ENCODE assay signal across 8 cellular contexts in genomic region chr7:15015545-15016314, GRCh38.
DNase-seq lines count a peak whose midpoint lies in the region; ATAC-seq, FAIRE-seq and TF ChIP-seq lines count a peak whose summit lies in the region.

No MANE protein-coding gene starts in this region.

- no peaks in the 10 kb centered on the region for H3K36me3 Mint-ChIP-seq in activated naive CD8-positive, alpha-beta T cell treated with anti-CD3 and anti-CD28 coated beads, Interleukin-2, amount 10 ng/mL, durations not matched to agents 7 days and 5 days
- H3K36me3 Mint-ChIP-seq in activated naive CD8-positive, alpha-beta T cell treated with anti-CD3 and anti-CD28 coated beads for 36 hours, result no peaks in the 10 kb centered on the region
- no peaks in the 10 kb centered on the region for H3K36me3 Mint-ChIP-seq in HFFc6 (ENCODE audit: low read depth)

- H3K9me3 ChIP-seq in right lobe of liver, result no peaks in the 10 kb centered on the region

- peak; percentile 56 for ATAC-seq in activated naive CD8-positive, alpha-beta T cell treated with anti-CD3 and anti-CD28 coated beads, Interleukin-2, amount 10 ng/mL, durations not matched to agents 7 days and 5 days (ENCODE audit: low read depth)
- peak; percentile 97 to 98 (median 98) for ATAC-seq in right lobe of liver

- peaks cover 0 to 6% (median 0%) of the 10 kb centered on the region in 4 donors for H3K4me1 ChIP-seq in right lobe of liver

- no peaks in the 10 kb centered on the region for H3K27me3 Mint-ChIP-seq in activated naive CD8-positive, alpha-beta T cell treated with anti-CD3 and anti-CD28 coated beads, Interleukin-2, amount 10 ng/mL, durations not matched to agents 7 days and 5 days
- no peaks in the 10 kb centered on the region for H3K27me3 Mint-ChIP-seq in activated naive CD8-positive, alpha-beta T cell treated with anti-CD3 and anti-CD28 coated beads for 36 hours
- H3K27me3 Mint-ChIP-seq in HFFc6 (ENCODE audit: insufficient read depth), result peaks cover 1% of the 10 kb centered on the region

- H3K27ac Mint-ChIP-seq in activated naive CD8-positive, alpha-beta T cell treated with anti-CD3 and anti-CD28 coated beads, Interleukin-2, amount 10 ng/mL, durations not matched to agents 7 days and 5 days, result no peak overlapping the region
- no peak overlapping the region for H3K27ac Mint-ChIP-seq in activated naive CD8-positive, alpha-beta T cell treated with anti-CD3 and anti-CD28 coated beads for 36 hours
- H3K27ac Mint-ChIP-seq in HFFc6, result no peak overlapping the region

- TF ChIP-seq CTCF in HFFc6 (IDR thresholded peaks at IDR 0.05) (peak; percentile 88), LNCaP clone FGC (IDR thresholded peaks at IDR 0.05; ENCODE audit: control insufficient read depth, extremely low read depth, insufficient read depth) (peak; percentile 63), right lobe of liver (IDR thresholded peaks at IDR 0.05) (peak; percentile 68 to 78 (median 74))

- H3K4me3 Mint-ChIP-seq in activated naive CD8-positive, alpha-beta T cell treated with anti-CD3 and anti-CD28 coated beads, Interleukin-2, amount 10 ng/mL, durations not matched to agents 7 days and 5 days, result no peak overlapping the region
- no peak overlapping the region for H3K4me3 Mint-ChIP-seq in activated naive CD8-positive, alpha-beta T cell treated with anti-CD3 and anti-CD28 coated beads for 36 hours
- H3K4me3 Mint-ChIP-seq in HFFc6, result peak overlapping the region; percentile 53; the same call in 1 of the 2 replicates

- H3K4me1 Mint-ChIP-seq in activated naive CD8-positive, alpha-beta T cell treated with anti-CD3 and anti-CD28 coated beads, Interleukin-2, amount 10 ng/mL, durations not matched to agents 7 days and 5 days, result no peaks in the 10 kb centered on the region
- H3K4me1 Mint-ChIP-seq in activated naive CD8-positive, alpha-beta T cell treated with anti-CD3 and anti-CD28 coated beads for 36 hours, result no peaks in the 10 kb centered on the region
- H3K4me1 Mint-ChIP-seq in HFFc6 (ENCODE audit: low read depth), result peaks cover 16% of the 10 kb centered on the region

- H3K4me3 ChIP-seq in LNCaP clone FGC (ENCODE audit: low read depth, low read length) (no peak overlapping the region), right lobe of liver (peak overlapping the region; percentile 2 to 35 (median 22))

- POLR2A ChIA-PET in activated naive CD8-positive, alpha-beta T cell treated with anti-CD3 and anti-CD28 coated beads, Interleukin-2, amount 10 ng/mL, durations not matched to agents 7 days and 5 days (lab: Charles Lee), result no interaction called here

- no peak for DNase-seq in activated naive CD8-positive, alpha-beta T cell treated with anti-CD3 and anti-CD28 coated beads, Interleukin-2, amount 10 ng/mL, durations not matched to agents 7 days and 5 days
- DNase-seq in activated naive CD8-positive, alpha-beta T cell treated with anti-CD3 and anti-CD28 coated beads for 36 hours, result no peak
- DNase-seq in HFFc6 (peak; percentile 56), LNCaP clone FGC (ENCODE audit: low read depth) (peak; percentile 80), OCI-M1 (lab: John Stamatoyannopoulos, UW) (peak; percentile 71), dermis microvascular lymphatic vessel endothelial cell (ENCODE audit: low read depth in 2 of 2) (peak; percentile 74 to 82), right lobe of liver (peak in 1 of 3 donors; percentile 64), urothelium cell line (ENCODE audit: low spot score) (peak; percentile 68)

- intact Hi-C loops in right lobe of liver (cut with DNase I), result no loop called here

- no peak for FAIRE-seq in urothelium cell line (lab: Jason Lieb, UNC)

- peak overlapping the region; percentile 23 to 45 (median 41) for H3K27ac ChIP-seq in right lobe of liver

- H3K9me3 Mint-ChIP-seq in activated naive CD8-positive, alpha-beta T cell treated with anti-CD3 and anti-CD28 coated beads, Interleukin-2, amount 10 ng/mL, durations not matched to agents 7 days and 5 days, result no peaks in the 10 kb centered on the region
- no peaks in the 10 kb centered on the region for H3K9me3 Mint-ChIP-seq in activated naive CD8-positive, alpha-beta T cell treated with anti-CD3 and anti-CD28 coated beads for 36 hours
- H3K9me3 Mint-ChIP-seq in HFFc6, result no peaks in the 10 kb centered on the region

- no peak for TF ChIP-seq POLR2A in right lobe of liver (IDR thresholded peaks at IDR 0.05)

- 10% methylated on average over 8 of the region's 8 CpGs for WGBS in right lobe of liver (ENCODE audit: insufficient coverage, low coverage, low lambda C conversion rate, missing lambda C conversion rate)

- H3K36me3 ChIP-seq in right lobe of liver, result no peaks in the 10 kb centered on the region

- no peaks in the 10 kb centered on the region for H3K27me3 ChIP-seq in right lobe of liver

Comparison
In these comparisons a context has a peak if more than half of its experiments do, and no peak if none do; other contexts are left out.
1. DNase-seq: peak in HFFc6 (single experiment), LNCaP clone FGC (single experiment), OCI-M1 (single experiment), dermis microvascular lymphatic vessel endothelial cell (2 of 2) and urothelium cell line (single experiment); none in activated naive CD8-positive, alpha-beta T cell treated with anti-CD3 and anti-CD28 coated beads, Interleukin-2, amount 10 ng/mL, durations not matched to agents 7 days and 5 days (single experiment) and activated naive CD8-positive, alpha-beta T cell treated with anti-CD3 and anti-CD28 coated beads for 36 hours (single experiment).
2. Peak in every context shown above with its lines, with median percentiles within 50 percentile points of each other: CTCF ChIP-seq.